Comparison of ENCODE assay signal across 25 cellular contexts in the genomic region with DNA sequence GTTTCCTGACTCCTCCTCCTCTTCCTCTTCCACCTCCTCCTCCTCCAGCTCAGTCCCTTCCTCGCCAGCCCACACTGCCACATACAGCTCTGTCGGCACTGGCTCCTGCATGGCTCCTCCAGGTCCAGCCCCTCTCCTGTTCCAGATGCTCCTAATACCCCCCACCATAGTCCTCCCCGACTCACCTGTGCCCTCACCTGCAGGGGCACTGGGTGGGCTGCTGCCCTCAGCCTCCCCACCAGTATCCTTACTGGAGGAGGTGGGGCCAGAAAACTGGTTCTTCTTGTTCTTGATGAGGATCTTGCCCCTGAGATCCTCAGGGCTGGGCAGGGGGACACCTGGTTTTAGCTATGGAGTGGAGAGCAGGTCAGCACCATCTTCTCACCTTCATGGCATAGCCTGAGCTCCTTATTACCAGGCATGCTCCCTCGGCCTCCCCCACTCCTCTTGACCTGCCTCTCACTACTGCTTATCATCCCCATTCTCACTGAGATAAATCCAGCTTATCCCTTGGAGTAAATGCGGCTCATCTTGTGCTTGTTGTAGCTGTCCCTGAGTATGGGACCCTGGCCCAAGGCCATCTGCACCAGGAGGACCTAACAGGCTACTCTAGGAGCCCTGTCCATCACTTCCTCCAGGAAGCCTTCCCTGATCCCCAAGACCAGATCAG. TPM values are rescaled to one million over a fixed set of nuclear protein-coding genes. Genes with fewer than 3 reads are reported as not detected.
DNase-seq lines count a peak whose midpoint lies in the region; ATAC-seq, FAIRE-seq and TF ChIP-seq lines count a peak whose summit lies in the region.
"Had no signal": no experiment of that assay in that cellular context is flagged by ENCODE, and none has a peak within 500 bp of the region (broad histone marks: within the 10 kb centered on the region; RNA-seq: fewer than 3 reads in every experiment).

No MANE protein-coding gene starts in this region.

- no peak overlapping the region for H2AK5ac ChIP-seq in mesendoderm (ENCODE audit: low read length)

- H3K79me1 ChIP-seq in mesendoderm (ENCODE audit: low read length): no peaks in the 10 kb centered on the region

- no peaks in the 10 kb centered on the region for H3K4me1 ChIP-seq in HEK293 (ENCODE audit: control insufficient read depth, insufficient read depth, low read length)
- H3K4me1 ChIP-seq in kidney (ENCODE audit: control insufficient read depth in 1 of 2, insufficient read depth in 1 of 2, low read depth in 1 of 2, low read length in 2 of 2): no peaks in the 10 kb centered on the region
- peaks cover 5% of the 10 kb centered on the region for H3K4me1 ChIP-seq in mesendoderm (ENCODE audit: control insufficient read depth, low read depth, low read length)
- H3K4me1 ChIP-seq: breast epithelium, upper lobe of right lung had no signal

- no peak overlapping the region for H3K18ac ChIP-seq in mesendoderm (ENCODE audit: low read length)

- H3K9me3 ChIP-seq in HEK293 (ENCODE audit: control insufficient read depth, insufficient read depth, low read depth, low read length) (no peaks in the 10 kb centered on the region), WERI-Rb-1 (ENCODE audit: severe bottlenecking) (peaks cover 9% of the 10 kb centered on the region), kidney (ENCODE audit: control insufficient read depth in 1 of 2, low read length in 2 of 2) (peaks cover 0 to 6% of the 10 kb centered on the region in 2 donors)
- H3K9me3 ChIP-seq: breast epithelium, neutrophil, upper lobe of right lung had no signal

- H3K4me2 ChIP-seq in mesendoderm (ENCODE audit: low read length): no peak overlapping the region
- H3K4me2 ChIP-seq: smooth muscle cell had no signal

- H2BK15ac ChIP-seq in mesendoderm (replicated peaks; ENCODE audit: low read depth): no peak overlapping the region

- H3K9ac ChIP-seq in kidney (ENCODE audit: low read length in 2 of 2) (no peak overlapping the region), mesendoderm (ENCODE audit: low read length) (no peak overlapping the region)

- H4K5ac ChIP-seq in mesendoderm (ENCODE audit: low read length): no peak overlapping the region

- no peak overlapping the region for H2BK120ac ChIP-seq in mesendoderm (ENCODE audit: low read depth, low read length)

- H3K27me3 ChIP-seq in WERI-Rb-1 (ENCODE audit: insufficient read depth, low read depth, severe bottlenecking) (no peaks in the 10 kb centered on the region), mesendoderm (ENCODE audit: insufficient read depth, low read length, poor library complexity) (peaks cover 2% of the 10 kb centered on the region)
- H3K27me3 ChIP-seq: breast epithelium, neutrophil, upper lobe of right lung had no signal

- no peak overlapping the region for H3K4ac ChIP-seq in mesendoderm (ENCODE audit: low read depth, low read length)

- H3K56ac ChIP-seq in mesendoderm (ENCODE audit: low read length): no peak overlapping the region

- H3K23ac ChIP-seq in mesendoderm (ENCODE audit: low read length): no peak overlapping the region

- no peak for FAIRE-seq in kidney (lab: Jason Lieb, UNC)
- FAIRE-seq: endothelial cell of umbilical vein, TTC549 had no signal

- H3K36me3 ChIP-seq in HEK293 (ENCODE audit: control insufficient read depth in 2 of 2, insufficient read depth in 1 of 2, low read length in 2 of 2): no peaks in the 10 kb centered on the region
- peaks cover 9% of the 10 kb centered on the region for H3K36me3 ChIP-seq in WERI-Rb-1
- H3K36me3 ChIP-seq in kidney (ENCODE audit: control insufficient read depth in 1 of 2, insufficient read depth in 2 of 2, low read length in 2 of 2): no peaks in the 10 kb centered on the region
- no peaks in the 10 kb centered on the region for H3K36me3 ChIP-seq in mesendoderm (ENCODE audit: control insufficient read depth, insufficient read depth, low read length)
- H3K36me3 ChIP-seq: breast epithelium had no signal

- ATAC-seq in HG03280 (IDR thresholded peaks at IDR 0.05; ENCODE audit: unreplicated experiment): no peak
- ATAC-seq: left lobe of liver, upper lobe of right lung had no signal

- TF ChIP-seq CTCF in HEK293 (tag by site-specific recombination; IDR thresholded peaks at IDR 0.05) (no peak), WERI-Rb-1 (IDR thresholded peaks at IDR 0.05; ENCODE audit: low read depth, low read length) (no peak), kidney (IDR thresholded peaks at IDR 0.05; ENCODE audit: borderline replicate concordance, extremely low read depth, insufficient read depth) (no peak)

- H4K8ac ChIP-seq in mesendoderm (ENCODE audit: low read depth, low read length): no peak overlapping the region

- peak; percentile 83 for DNase-seq in WERI-Rb-1
- DNase-seq in kidney: peak; percentile 67
- no peak for DNase-seq in mesendoderm
- DNase-seq in AG08396 (ENCODE audit: low spot score): no peak
- DNase-seq: activated CD4-positive, alpha-beta T cell treated with anti-CD3 and anti-CD28 coated beads for 48 hours; CD8-positive, alpha-beta memory T cell; DND-41; H9; KG1; NCI-H1694 treated with DMSO at 0.1 percent for 48 hours; NCI-H526 treated with DMSO at 0.1 percent for 48 hours; stimulated activated CD4-positive, alpha-beta T cell treated with anti-CD3 and anti-CD28 coated beads, Interleukin-4, amount 100 ng/mL, for 1 hour; stomach; SW 1271; upper lobe of right lung had no signal

- H3K27ac ChIP-seq in HEK293 (ENCODE audit: extremely low read depth, low read depth, low read length): no peak overlapping the region
- peak overlapping the region; percentile 26; the same call in 1 of the 2 replicates for H3K27ac ChIP-seq in WERI-Rb-1
- no peak overlapping the region for H3K27ac ChIP-seq in kidney (ENCODE audit: low read depth in 2 of 2, low read length in 2 of 2)
- no peak overlapping the region for H3K27ac ChIP-seq in mesendoderm (ENCODE audit: low read depth, low read length)
- H3K27ac ChIP-seq: breast epithelium, upper lobe of right lung had no signal

- POLR2A ChIA-PET in HEK293 (lab: Yijun Ruan, JAX): no interaction called here

- CTCF ChIA-PET in HEK293 (lab: Yijun Ruan, JAX): interaction anchor here (0.7 to 1.0 kb wide), 4 partner anchors 13 to 23 kb away, joined by 3 to 4 read pairs (median 3); no protein-coding TSS in a partner anchor

- no CpG with 5 or more reads among the region's 5 CpGs for WGBS in mesendoderm (ENCODE audit: extremely low coverage, insufficient coverage, low lambda C conversion rate)

- H2BK5ac ChIP-seq in mesendoderm (ENCODE audit: low read length): no peak overlapping the region

- intact Hi-C loops in kidney (cut with DNase I): no loop called here

- no peaks in the 10 kb centered on the region for H3K79me2 ChIP-seq in mesendoderm (ENCODE audit: control insufficient read depth, insufficient read depth, low read length)

- H3K4me3 ChIP-seq in HEK293 (ENCODE audit: low read depth, low read length) (no peak overlapping the region), WERI-Rb-1 (ENCODE audit: low read depth, low read length) (no peak overlapping the region), kidney (ENCODE audit: low read length in 2 of 2) (no peak overlapping the region), mesendoderm (ENCODE audit: low read length) (no peak overlapping the region)
- H3K4me3 ChIP-seq: breast epithelium, smooth muscle cell, stomach, upper lobe of right lung had no signal

TF ChIP-seq in HEK293, 187 proteins besides CTCF, POLR2A, EP300 and RAD21:
- TF ChIP-seq EGR2 (tag by site-specific recombination; IDR thresholded peaks at IDR 0.05; ENCODE audit: low read depth) (peak; percentile 38; the same call in 1 of the 2 replicates), ZNF266 (tag by site-specific recombination; IDR thresholded peaks at IDR 0.05; ENCODE audit: low read depth) (no peak), ZFHX2 (tag by site-specific recombination; conservative IDR thresholded peaks at IDR 0.05) (peak; percentile 32; the same call in 1 of the 2 replicates)

RNA-seq across cellular contexts. Expression of a gene that starts 11.0 kb away (rescaled TPM):
- total RNA-seq in kidney: 37.2 TPM
- polyA plus RNA-seq in kidney (ENCODE audit: insufficient read depth, low read depth, low replicate concordance): 4.4 TPM
- polyA plus RNA-seq in mesendoderm (2013, experiment 1 of 2): 7.6 TPM
- polyA plus RNA-seq in mesendoderm (2013, experiment 2 of 2): 7.0 TPM
- polyA plus RNA-seq: smooth muscle cell had no signal

RNA-seq across cellular contexts. Expression of a gene that starts 13.8 kb away (rescaled TPM):
- total RNA-seq in kidney: not detected
- not detected for polyA plus RNA-seq in kidney (ENCODE audit: insufficient read depth, low read depth, low replicate concordance)
- 0.04 TPM for polyA plus RNA-seq in mesendoderm (2013, experiment 1 of 2)
- 0.06 TPM for polyA plus RNA-seq in mesendoderm (2013, experiment 2 of 2)
- total RNA-seq: breast epithelium; CD8-positive, alpha-beta memory T cell; endothelial cell of umbilical vein; left lobe of liver; smooth muscle cell; upper lobe of right lung had no signal
- polyA plus RNA-seq: adipose tissue; CD8-positive, alpha-beta memory T cell; endothelial cell of umbilical vein; smooth muscle cell; stomach had no signal

RNA-seq across cellular contexts. Expression of a gene that starts 26.8 kb away (rescaled TPM):
- 21.6 TPM for total RNA-seq in kidney
- 14.7 TPM for polyA plus RNA-seq in kidney (ENCODE audit: insufficient read depth, low read depth, low replicate concordance)
- 17.9 TPM for polyA plus RNA-seq in mesendoderm (2013, experiment 1 of 2)
- polyA plus RNA-seq in mesendoderm (2013, experiment 2 of 2): 17.4 TPM

RNA-seq across cellular contexts. Expression of a gene that starts 44.0 kb away (rescaled TPM):
- total RNA-seq in kidney: 60.0 TPM
- polyA plus RNA-seq in kidney (ENCODE audit: insufficient read depth, low read depth, low replicate concordance): 4.7 TPM
- 0.44 TPM for polyA plus RNA-seq in mesendoderm (2013, experiment 1 of 2)
- 0.29 TPM for polyA plus RNA-seq in mesendoderm (2013, experiment 2 of 2)

RNA-seq across cellular contexts. Expression of a gene that starts 54.1 kb away (rescaled TPM):
- not detected for total RNA-seq in kidney
- polyA plus RNA-seq in kidney (ENCODE audit: insufficient read depth, low read depth, low replicate concordance): not detected
- polyA plus RNA-seq in mesendoderm (2013, experiment 1 of 2): not detected
- not detected for polyA plus RNA-seq in mesendoderm (2013, experiment 2 of 2)
- total RNA-seq: CD8-positive, alpha-beta memory T cell; endothelial cell of umbilical vein; H9; left lobe of liver; pulmonary artery endothelial cell; smooth muscle cell; upper lobe of right lung had no signal
- polyA plus RNA-seq: CD8-positive, alpha-beta memory T cell; endothelial cell of umbilical vein; smooth muscle cell had no signal

Comparison
In these comparisons a context has a peak if more than half of its experiments do, and no peak if none do; other contexts are left out.
1. DNase-seq: peak in WERI-Rb-1 (single experiment) and kidney (single experiment); none in mesendoderm (single experiment) and AG08396 (single experiment).